In the genomic region with DNA sequence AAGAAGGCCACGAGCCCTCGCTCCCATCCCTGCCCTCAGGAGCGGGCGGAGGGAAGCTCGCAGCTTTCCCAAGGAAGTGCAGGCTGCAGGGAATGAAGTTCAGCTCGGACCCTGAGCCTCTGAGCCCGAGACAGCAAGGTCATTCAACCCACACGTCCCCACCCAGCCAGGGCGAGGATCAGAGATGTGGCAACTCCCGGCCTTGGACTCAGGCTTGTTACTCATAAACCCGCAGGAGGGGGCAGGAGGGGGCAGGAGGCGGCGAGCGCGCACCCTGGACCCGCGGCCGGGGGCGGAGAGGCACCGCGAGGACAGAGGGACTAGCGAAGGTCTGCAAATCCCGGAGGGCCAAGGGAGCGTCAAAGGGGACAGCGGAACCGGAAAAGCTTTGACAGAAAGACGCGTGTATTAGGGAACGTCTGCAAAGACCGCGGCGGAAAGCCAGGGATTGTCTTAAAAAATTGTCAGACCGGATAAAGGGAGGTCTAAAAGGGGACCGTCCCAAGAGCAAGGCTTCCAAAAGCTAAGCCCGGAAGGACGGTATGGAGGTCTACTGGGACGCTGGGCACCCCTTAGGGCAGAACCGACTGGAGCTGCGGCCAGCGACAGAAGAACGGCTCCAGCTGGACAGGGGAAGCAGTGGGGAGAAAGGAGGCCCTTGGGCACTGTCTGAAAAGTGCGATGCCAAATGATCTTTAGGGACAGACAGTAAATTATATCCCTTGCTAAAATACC, we compare ENCODE assay signal across 1 cellular context.
TF ChIP-seq lines count a peak whose summit lies in the region.

No MANE protein-coding gene starts in this region.

TF ChIP-seq in WTC11, 78 proteins besides CTCF, POLR2A, EP300 and RAD21 (continued from another document):
- 0 out of 2 replicates have a peak, but pooled peaks have one; percentile 23 for TF ChIP-seq FOXK1 (CRISPR knock-in tag; IDR thresholded peaks at IDR 0.05)
- TF ChIP-seq NR3C1 (CRISPR knock-in tag; conservative IDR thresholded peaks at IDR 0.05; ENCODE audit: low read depth), result no peak
- TF ChIP-seq CREM (CRISPR knock-in tag; IDR thresholded peaks at IDR 0.05), result no peak
- peak; percentile 36; the same call in 1 of the 2 replicates for TF ChIP-seq TEAD1 (CRISPR knock-in tag; IDR thresholded peaks at IDR 0.05)
- TF ChIP-seq, protein P1, sequence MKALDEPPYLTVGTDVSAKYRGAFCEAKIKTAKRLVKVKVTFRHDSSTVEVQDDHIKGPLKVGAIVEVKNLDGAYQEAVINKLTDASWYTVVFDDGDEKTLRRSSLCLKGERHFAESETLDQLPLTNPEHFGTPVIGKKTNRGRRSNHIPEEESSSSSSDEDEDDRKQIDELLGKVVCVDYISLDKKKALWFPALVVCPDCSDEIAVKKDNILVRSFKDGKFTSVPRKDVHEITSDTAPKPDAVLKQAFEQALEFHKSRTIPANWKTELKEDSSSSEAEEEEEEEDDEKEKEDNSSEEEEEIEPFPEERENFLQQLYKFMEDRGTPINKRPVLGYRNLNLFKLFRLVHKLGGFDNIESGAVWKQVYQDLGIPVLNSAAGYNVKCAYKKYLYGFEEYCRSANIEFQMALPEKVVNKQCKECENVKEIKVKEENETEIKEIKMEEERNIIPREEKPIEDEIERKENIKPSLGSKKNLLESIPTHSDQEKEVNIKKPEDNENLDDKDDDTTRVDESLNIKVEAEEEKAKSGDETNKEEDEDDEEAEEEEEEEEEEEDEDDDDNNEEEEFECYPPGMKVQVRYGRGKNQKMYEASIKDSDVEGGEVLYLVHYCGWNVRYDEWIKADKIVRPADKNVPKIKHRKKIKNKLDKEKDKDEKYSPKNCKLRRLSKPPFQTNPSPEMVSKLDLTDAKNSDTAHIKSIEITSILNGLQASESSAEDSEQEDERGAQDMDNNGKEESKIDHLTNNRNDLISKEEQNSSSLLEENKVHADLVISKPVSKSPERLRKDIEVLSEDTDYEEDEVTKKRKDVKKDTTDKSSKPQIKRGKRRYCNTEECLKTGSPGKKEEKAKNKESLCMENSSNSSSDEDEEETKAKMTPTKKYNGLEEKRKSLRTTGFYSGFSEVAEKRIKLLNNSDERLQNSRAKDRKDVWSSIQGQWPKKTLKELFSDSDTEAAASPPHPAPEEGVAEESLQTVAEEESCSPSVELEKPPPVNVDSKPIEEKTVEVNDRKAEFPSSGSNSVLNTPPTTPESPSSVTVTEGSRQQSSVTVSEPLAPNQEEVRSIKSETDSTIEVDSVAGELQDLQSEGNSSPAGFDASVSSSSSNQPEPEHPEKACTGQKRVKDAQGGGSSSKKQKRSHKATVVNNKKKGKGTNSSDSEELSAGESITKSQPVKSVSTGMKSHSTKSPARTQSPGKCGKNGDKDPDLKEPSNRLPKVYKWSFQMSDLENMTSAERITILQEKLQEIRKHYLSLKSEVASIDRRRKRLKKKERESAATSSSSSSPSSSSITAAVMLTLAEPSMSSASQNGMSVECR (CRISPR knock-in tag; IDR thresholded peaks at IDR 0.05; ENCODE audit: borderline replicate concordance), result peak; percentile 58; the same call in 1 of the 2 replicates
- TF ChIP-seq ZNF396 (CRISPR knock-in tag; IDR thresholded peaks at IDR 0.05; ENCODE audit: borderline replicate concordance), result no peak
- TF ChIP-seq ERG (CRISPR knock-in tag; IDR thresholded peaks at IDR 0.05), result no peak
- TF ChIP-seq NR1H2 (CRISPR knock-in tag; IDR thresholded peaks at IDR 0.05), result no peak
- TF ChIP-seq, protein P2, sequence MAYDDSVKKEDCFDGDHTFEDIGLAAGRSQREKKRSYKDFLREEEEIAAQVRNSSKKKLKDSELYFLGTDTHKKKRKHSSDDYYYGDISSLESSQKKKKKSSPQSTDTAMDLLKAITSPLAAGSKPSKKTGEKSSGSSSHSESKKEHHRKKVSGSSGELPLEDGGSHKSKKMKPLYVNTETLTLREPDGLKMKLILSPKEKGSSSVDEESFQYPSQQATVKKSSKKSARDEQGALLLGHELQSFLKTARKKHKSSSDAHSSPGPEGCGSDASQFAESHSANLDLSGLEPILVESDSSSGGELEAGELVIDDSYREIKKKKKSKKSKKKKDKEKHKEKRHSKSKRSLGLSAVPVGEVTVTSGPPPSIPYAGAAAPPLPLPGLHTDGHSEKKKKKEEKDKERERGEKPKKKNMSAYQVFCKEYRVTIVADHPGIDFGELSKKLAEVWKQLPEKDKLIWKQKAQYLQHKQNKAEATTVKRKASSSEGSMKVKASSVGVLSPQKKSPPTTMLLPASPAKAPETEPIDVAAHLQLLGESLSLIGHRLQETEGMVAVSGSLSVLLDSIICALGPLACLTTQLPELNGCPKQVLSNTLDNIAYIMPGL (CRISPR knock-in tag; IDR thresholded peaks at IDR 0.05), result peak; percentile 63
- TF ChIP-seq SMAD3 (CRISPR knock-in tag; IDR thresholded peaks at IDR 0.05; ENCODE audit: borderline replicate concordance), result no peak
- TF ChIP-seq ZNF671 (CRISPR knock-in tag; IDR thresholded peaks at IDR 0.05), result no peak
- TF ChIP-seq, protein P3, sequence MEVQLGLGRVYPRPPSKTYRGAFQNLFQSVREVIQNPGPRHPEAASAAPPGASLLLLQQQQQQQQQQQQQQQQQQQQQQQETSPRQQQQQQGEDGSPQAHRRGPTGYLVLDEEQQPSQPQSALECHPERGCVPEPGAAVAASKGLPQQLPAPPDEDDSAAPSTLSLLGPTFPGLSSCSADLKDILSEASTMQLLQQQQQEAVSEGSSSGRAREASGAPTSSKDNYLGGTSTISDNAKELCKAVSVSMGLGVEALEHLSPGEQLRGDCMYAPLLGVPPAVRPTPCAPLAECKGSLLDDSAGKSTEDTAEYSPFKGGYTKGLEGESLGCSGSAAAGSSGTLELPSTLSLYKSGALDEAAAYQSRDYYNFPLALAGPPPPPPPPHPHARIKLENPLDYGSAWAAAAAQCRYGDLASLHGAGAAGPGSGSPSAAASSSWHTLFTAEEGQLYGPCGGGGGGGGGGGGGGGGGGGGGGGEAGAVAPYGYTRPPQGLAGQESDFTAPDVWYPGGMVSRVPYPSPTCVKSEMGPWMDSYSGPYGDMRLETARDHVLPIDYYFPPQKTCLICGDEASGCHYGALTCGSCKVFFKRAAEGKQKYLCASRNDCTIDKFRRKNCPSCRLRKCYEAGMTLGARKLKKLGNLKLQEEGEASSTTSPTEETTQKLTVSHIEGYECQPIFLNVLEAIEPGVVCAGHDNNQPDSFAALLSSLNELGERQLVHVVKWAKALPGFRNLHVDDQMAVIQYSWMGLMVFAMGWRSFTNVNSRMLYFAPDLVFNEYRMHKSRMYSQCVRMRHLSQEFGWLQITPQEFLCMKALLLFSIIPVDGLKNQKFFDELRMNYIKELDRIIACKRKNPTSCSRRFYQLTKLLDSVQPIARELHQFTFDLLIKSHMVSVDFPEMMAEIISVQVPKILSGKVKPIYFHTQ (CRISPR knock-in tag; IDR thresholded peaks at IDR 0.05), result no peak
- TF ChIP-seq IRF1 (CRISPR knock-in tag; IDR thresholded peaks at IDR 0.05), result no peak
